In genomic region chr7:27211084-27211446, GRCh38 we compare ENCODE assay signal across 23 cellular contexts. TPM values are rescaled to one million over a fixed set of nuclear protein-coding genes. Genes with fewer than 3 reads are reported as not detected.
"Had no signal": no experiment of that assay in that cellular context is flagged by ENCODE, and none has a peak within 500 bp of the region (broad histone marks: within the 10 kb centered on the region; RNA-seq: fewer than 3 reads in every experiment).

No MANE protein-coding gene starts in this region.

- H3K4me1 Mint-ChIP-seq: activated CD4-positive, alpha-beta memory T cell treated with anti-CD3 and anti-CD28 coated beads, Interleukin-2, amount 10 ng/mL, durations not matched to agents 7 days and 5 days had no signal

- H3K4me3 Mint-ChIP-seq: activated CD4-positive, alpha-beta memory T cell treated with anti-CD3 and anti-CD28 coated beads, Interleukin-2, amount 10 ng/mL, durations not matched to agents 7 days and 5 days; activated CD4-positive, alpha-beta T cell treated with anti-CD3 and anti-CD28 coated beads, Interleukin-2, amount 10 ng/mL, durations not matched to agents 24 days and 14 days had no signal

- H3K36me3 Mint-ChIP-seq: activated naive CD4-positive, alpha-beta T cell treated with anti-CD3 and anti-CD28 coated beads, Interleukin-2, amount 10 ng/mL, durations not matched to agents 7 days and 5 days; mesothelial cell of epicardium; natural killer cell treated with Interleukin-12 subunit alpha and Interleukin-12 subunit beta and Interleukin-15 and Interleukin-18, amount 100 ng/mL, for 72 hours; stimulated activated naive B cell treated with anti-CD40 and anti-IgM and Interleukin-4, amounts not matched to agents 10 μg/mL and 1 μg/mL and 100 μg/mL, for 72 hours had no signal

- DNase-seq: activated CD4-positive, alpha-beta memory T cell treated with anti-CD3 and anti-CD28 coated beads, Interleukin-2, amount 10 ng/mL, durations not matched to agents 7 days and 5 days; activated effector memory CD4-positive, alpha-beta T cell treated with anti-CD3 and anti-CD28 coated beads, Interleukin-2, amount 50 U/mL, for 16 hours; activated naive CD4-positive, alpha-beta T cell treated with anti-CD3 and anti-CD28 coated beads, Interleukin-2, amount 10 ng/mL, durations not matched to agents 7 days and 5 days; effector CD4-positive, alpha-beta T cell; left lung; sigmoid colon; stimulated activated CD4-positive, alpha-beta T cell treated with anti-CD3 and anti-CD28 coated beads, Interleukin-2, amount 100 ng/mL, for 48 hours; stimulated activated naive B cell treated with anti-CD40 and anti-IgM and Interleukin-4, amounts not matched to agents 10 μg/mL and 1 μg/mL and 100 μg/mL, for 72 hours; T-helper 17 cell; upper lobe of right lung had no signal

- H3K9ac ChIP-seq: parathyroid adenoma had no signal

- H3K4me3 ChIP-seq: left lung, upper lobe of right lung had no signal

- H3K4me1 ChIP-seq: parathyroid adenoma had no signal

- H3K27ac Mint-ChIP-seq: activated CD4-positive, alpha-beta memory T cell treated with anti-CD3 and anti-CD28 coated beads, Interleukin-2, amount 10 ng/mL, durations not matched to agents 7 days and 5 days; activated CD4-positive, alpha-beta T cell treated with anti-CD3 and anti-CD28 coated beads, Interleukin-2, amount 10 ng/mL, durations not matched to agents 24 days and 14 days; activated T-cell treated with anti-CD3 and anti-CD28 coated beads, Interleukin-2, amount 50 U/mL, for 72 hours; mesothelial cell of epicardium; natural killer cell treated with Interleukin-12 subunit alpha and Interleukin-12 subunit beta and Interleukin-15 and Interleukin-18, amount 100 ng/mL, for 72 hours; stimulated activated naive B cell treated with anti-CD40 and anti-IgM and Interleukin-4, amounts not matched to agents 10 μg/mL and 1 μg/mL and 100 μg/mL, for 72 hours; T-helper 17 cell had no signal

- H3K79me2 ChIP-seq: parathyroid adenoma had no signal

- H3K27ac ChIP-seq: heart left ventricle, left lung, neutrophil, parathyroid adenoma, thoracic aorta, upper lobe of right lung had no signal

- H3K9me3 ChIP-seq: heart left ventricle, left lung, neutrophil, sigmoid colon, thoracic aorta, upper lobe of right lung had no signal

- H3K9me3 Mint-ChIP-seq: activated CD4-positive, alpha-beta memory T cell treated with anti-CD3 and anti-CD28 coated beads, Interleukin-2, amount 10 ng/mL, durations not matched to agents 7 days and 5 days; activated CD4-positive, alpha-beta T cell treated with anti-CD3 and anti-CD28 coated beads, Interleukin-2, amount 10 ng/mL, durations not matched to agents 24 days and 14 days; activated naive CD4-positive, alpha-beta T cell treated with anti-CD3 and anti-CD28 coated beads, Interleukin-2, amount 10 ng/mL, durations not matched to agents 7 days and 5 days; activated T-cell treated with anti-CD3 and anti-CD28 coated beads, Interleukin-2, amount 50 U/mL, for 72 hours; mesothelial cell of epicardium; natural killer cell treated with Interleukin-12 subunit alpha and Interleukin-12 subunit beta and Interleukin-15 and Interleukin-18, amount 100 ng/mL, for 72 hours; stimulated activated naive B cell treated with anti-CD40 and anti-IgM and Interleukin-4, amounts not matched to agents 10 μg/mL and 1 μg/mL and 100 μg/mL, for 72 hours had no signal

- H3K36me3 ChIP-seq: heart left ventricle, left lung, neutrophil, sigmoid colon, thoracic aorta, upper lobe of right lung had no signal

RNA-seq across cellular contexts. Expression of gene HOXA13, which starts 11.2 kb away (rescaled TPM):
- total RNA-seq: activated CD4-positive, alpha-beta memory T cell treated with anti-CD3 and anti-CD28 coated beads, Interleukin-2, amount 10 ng/mL, durations not matched to agents 7 days and 5 days; activated CD4-positive, alpha-beta T cell treated with anti-CD3 and anti-CD28 coated beads, Interleukin-2, amount 10 ng/mL, durations not matched to agents 24 days and 14 days; activated T-cell treated with anti-CD3 and anti-CD28 coated beads, Interleukin-2, amount 50 U/mL, for 72 hours; cerebellum; epithelial cell of proximal tubule; heart left ventricle; kidney epithelial cell; left lung; lung microvascular endothelial cell; natural killer cell treated with Interleukin-12 subunit alpha and Interleukin-12 subunit beta and Interleukin-15 and Interleukin-18, amount 100 ng/mL, for 72 hours; T-helper 17 cell; upper lobe of right lung had no signal
- polyA plus RNA-seq: heart left ventricle had no signal

RNA-seq across cellular contexts. Expression of gene HOXA11, which starts 26.0 kb away (rescaled TPM):
- total RNA-seq: activated CD4-positive, alpha-beta memory T cell treated with anti-CD3 and anti-CD28 coated beads, Interleukin-2, amount 10 ng/mL, durations not matched to agents 7 days and 5 days; activated CD4-positive, alpha-beta T cell treated with anti-CD3 and anti-CD28 coated beads, Interleukin-2, amount 10 ng/mL, durations not matched to agents 24 days and 14 days; cerebellum; heart left ventricle; lung microvascular endothelial cell; T-helper 17 cell; upper lobe of right lung had no signal
- polyA plus RNA-seq: heart left ventricle had no signal

RNA-seq across cellular contexts. Expression of gene EVX1, which starts 31.5 kb away (rescaled TPM):
- total RNA-seq: activated CD4-positive, alpha-beta memory T cell treated with anti-CD3 and anti-CD28 coated beads, Interleukin-2, amount 10 ng/mL, durations not matched to agents 7 days and 5 days; activated CD4-positive, alpha-beta T cell treated with anti-CD3 and anti-CD28 coated beads, Interleukin-2, amount 10 ng/mL, durations not matched to agents 24 days and 14 days; cerebellum; epithelial cell of proximal tubule; fibroblast of villous mesenchyme; heart left ventricle; kidney epithelial cell; left lung; lung microvascular endothelial cell; natural killer cell treated with Interleukin-12 subunit alpha and Interleukin-12 subunit beta and Interleukin-15 and Interleukin-18, amount 100 ng/mL, for 72 hours; sigmoid colon; thoracic aorta; upper lobe of right lung had no signal
- polyA plus RNA-seq: heart left ventricle had no signal

RNA-seq across cellular contexts. Expression of gene HOXA10, which starts 36.9 kb away (rescaled TPM):
- total RNA-seq: activated CD4-positive, alpha-beta memory T cell treated with anti-CD3 and anti-CD28 coated beads, Interleukin-2, amount 10 ng/mL, durations not matched to agents 7 days and 5 days; activated CD4-positive, alpha-beta T cell treated with anti-CD3 and anti-CD28 coated beads, Interleukin-2, amount 10 ng/mL, durations not matched to agents 24 days and 14 days; cerebellum; T-helper 17 cell had no signal

RNA-seq across cellular contexts. Expression of gene HOXA9, which starts 45.7 kb away (rescaled TPM):
- total RNA-seq: activated CD4-positive, alpha-beta memory T cell treated with anti-CD3 and anti-CD28 coated beads, Interleukin-2, amount 10 ng/mL, durations not matched to agents 7 days and 5 days; activated CD4-positive, alpha-beta T cell treated with anti-CD3 and anti-CD28 coated beads, Interleukin-2, amount 10 ng/mL, durations not matched to agents 24 days and 14 days; activated T-cell treated with anti-CD3 and anti-CD28 coated beads, Interleukin-2, amount 50 U/mL, for 72 hours; cerebellum; T-helper 17 cell; thoracic aorta had no signal
- polyA plus RNA-seq: heart left ventricle had no signal
